Comparison of ENCODE assay signal across 9 cellular contexts in genomic region chr4:40924096-40924792, GRCh38.
DNase-seq lines count a peak whose midpoint lies in the region; ATAC-seq and TF ChIP-seq lines count a peak whose summit lies in the region.
"Had no signal": no experiment of that assay in that cellular context is flagged by ENCODE, and none has a peak within 500 bp of the region (broad histone marks: within the 10 kb centered on the region; RNA-seq: fewer than 3 reads in every experiment).

No MANE protein-coding gene starts in this region.

- no peak overlapping the region for H3K4me3 Mint-ChIP-seq in activated naive CD4-positive, alpha-beta T cell treated with anti-CD3 and anti-CD28 coated beads, Interleukin-2, amount 50 U/mL, for 24 hours

- H3K4me3 ChIP-seq in LNCaP clone FGC (ENCODE audit: low read depth, low read length) = no peak overlapping the region
- H3K4me3 ChIP-seq: SJSA1 had no signal

- intact Hi-C loops in Right ventricle myocardium inferior (cut with DNase I) = no loop called here
- intact Hi-C loops in sciatic nerve (cut with DNase I) = no loop called here

- peaks cover 6% of the 10 kb centered on the region for H3K27me3 Mint-ChIP-seq in activated naive CD4-positive, alpha-beta T cell treated with anti-CD3 and anti-CD28 coated beads, Interleukin-2, amount 50 U/mL, for 24 hours

- peak overlapping the region; percentile 88 for H3K27ac Mint-ChIP-seq in activated naive CD4-positive, alpha-beta T cell treated with anti-CD3 and anti-CD28 coated beads, Interleukin-2, amount 50 U/mL, for 24 hours

- peak; percentile 78 for TF ChIP-seq CTCF in LNCaP clone FGC (IDR thresholded peaks at IDR 0.05; ENCODE audit: control insufficient read depth, extremely low read depth, insufficient read depth)

- no peaks in the 10 kb centered on the region for H3K36me3 Mint-ChIP-seq in activated naive CD4-positive, alpha-beta T cell treated with anti-CD3 and anti-CD28 coated beads, Interleukin-2, amount 50 U/mL, for 24 hours

- peaks cover 21% of the 10 kb centered on the region for H3K4me1 Mint-ChIP-seq in activated naive CD4-positive, alpha-beta T cell treated with anti-CD3 and anti-CD28 coated beads, Interleukin-2, amount 50 U/mL, for 24 hours

- DNase-seq in COLO668 (lab: John Stamatoyannopoulos, UW; ENCODE audit: unreplicated experiment) = peak; percentile 51
- DNase-seq in LNCaP clone FGC (ENCODE audit: low read depth) = no peak
- peak; percentile 89 for DNase-seq in Right ventricle myocardium inferior (ENCODE audit: missing footprints)
- DNase-seq in sciatic nerve (ENCODE audit: low spot score) = peak; percentile 76

- no peaks in the 10 kb centered on the region for H3K9me3 Mint-ChIP-seq in activated naive CD4-positive, alpha-beta T cell treated with anti-CD3 and anti-CD28 coated beads, Interleukin-2, amount 50 U/mL, for 24 hours

- ATAC-seq in GM21447 (IDR thresholded peaks at IDR 0.05; ENCODE audit: unreplicated experiment) (peak; percentile 83), SK-N-SH treated with all-trans-retinoic acid at 6 μM for 48 hours (peak; percentile 84), Right ventricle myocardium inferior (peak; percentile 40), sciatic nerve (no peak), HG03196 (IDR thresholded peaks at IDR 0.05; ENCODE audit: unreplicated experiment) (no peak)

TF ChIP-seq in SK-N-SH treated with all-trans-retinoic acid at 6 μM for 48 hours, 23 proteins besides CTCF, POLR2A, EP300 and RAD21:
- TF ChIP-seq TOX (CRISPR knock-in tag; IDR thresholded peaks at IDR 0.05; ENCODE audit: borderline replicate concordance) (no peak), ZNF8 (CRISPR knock-in tag; IDR thresholded peaks at IDR 0.05) (no peak), POU6F1 (CRISPR knock-in tag; IDR thresholded peaks at IDR 0.05; ENCODE audit: borderline replicate concordance, low read depth) (no peak), ZFP30 (CRISPR knock-in tag; IDR thresholded peaks at IDR 0.05) (no peak), SNAI2 (CRISPR knock-in tag; IDR thresholded peaks at IDR 0.05) (no peak), ZC3H10 (CRISPR knock-in tag; IDR thresholded peaks at IDR 0.05) (no peak), ESRRG (CRISPR knock-in tag; IDR thresholded peaks at IDR 0.05) (no peak)

Comparison
In these comparisons a context has a peak if more than half of its experiments do, and no peak if none do; other contexts are left out.
1. ATAC-seq: peak in GM21447 (single experiment), SK-N-SH treated with all-trans-retinoic acid at 6 μM for 48 hours (single experiment) and Right ventricle myocardium inferior (single experiment); none in sciatic nerve (single experiment) and HG03196 (single experiment).